9 cellular contexts compared by ENCODE assay signal in the genomic region with DNA sequence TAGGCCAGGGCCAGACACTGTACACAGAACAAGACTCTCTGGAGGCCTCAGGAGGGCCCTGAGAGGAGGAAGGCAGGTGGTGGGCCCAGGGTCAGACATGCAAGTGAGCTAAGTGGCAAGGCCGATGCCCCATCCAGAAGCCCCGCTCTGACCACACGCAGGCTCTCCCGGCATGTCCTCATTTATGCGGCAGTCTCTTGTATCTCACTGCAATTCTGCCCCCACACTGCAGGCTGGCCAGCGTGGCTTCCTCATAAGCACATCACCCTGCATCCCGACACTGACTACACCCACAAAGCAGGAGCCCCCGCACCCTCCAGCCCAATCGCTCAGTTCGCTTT. TPM values are rescaled to one million over a fixed set of nuclear protein-coding genes. Genes with fewer than 3 reads are reported as not detected.
DNase-seq lines count a peak whose midpoint lies in the region; ATAC-seq, FAIRE-seq and TF ChIP-seq lines count a peak whose summit lies in the region.
"Had no signal": no experiment of that assay in that cellular context is flagged by ENCODE, and none has a peak within 500 bp of the region (broad histone marks: within the 10 kb centered on the region; RNA-seq: fewer than 3 reads in every experiment).

No MANE protein-coding gene starts in this region.

- H2AFZ ChIP-seq in endothelial cell of umbilical vein (ENCODE audit: low read depth, low read length) (no peak overlapping the region), osteoblast (ENCODE audit: low read length) (no peak overlapping the region)

- H3K9me1 ChIP-seq in endothelial cell of umbilical vein (replicated peaks; ENCODE audit: control insufficient read depth, extremely low read depth, insufficient read depth, low read length): no peaks in the 10 kb centered on the region

- FAIRE-seq in endothelial cell of umbilical vein (lab: Jason Lieb, UNC): no peak

- H4K20me1 ChIP-seq in BLaER1 treated with 17β-estradiol and CSF1 and Interleukin-3, amounts not matched to agents 10 nM and 100 nM: peaks cover 0 to 4% (median 0%) of the 10 kb centered on the region in 11 experiments; a peak in 4 of 22 replicates
- H4K20me1 ChIP-seq in endothelial cell of umbilical vein (replicated peaks; ENCODE audit: control insufficient read depth, extremely low read depth, insufficient read depth, low read length) (no peaks in the 10 kb centered on the region), osteoblast (ENCODE audit: insufficient read depth, low read length) (no peaks in the 10 kb centered on the region)

- ATAC-seq in RWPE2 (ENCODE audit: low read depth) (no peak), HG03520 (IDR thresholded peaks at IDR 0.05; ENCODE audit: unreplicated experiment) (no peak)

- H3K79me2 ChIP-seq in endothelial cell of umbilical vein (ENCODE audit: control insufficient read depth, insufficient read depth, low read length): peaks cover 62% of the 10 kb centered on the region
- H3K79me2 ChIP-seq in osteoblast (ENCODE audit: insufficient read depth, low read length): peaks cover 72% of the 10 kb centered on the region

- H3K4me3 ChIP-seq in BLaER1 treated with 17β-estradiol and CSF1 and Interleukin-3, amounts not matched to agents 10 nM and 100 nM: no peak overlapping the region
- H3K4me3 ChIP-seq in RWPE2 (ENCODE audit: severe bottlenecking): no peak overlapping the region
- no peak overlapping the region for H3K4me3 ChIP-seq in endothelial cell of umbilical vein (replicated peaks in 1 of 3; ENCODE audit: insufficient read depth in 1 of 3, low read depth in 1 of 3, low read length in 3 of 3)
- peak overlapping the region; percentile 3 for H3K4me3 ChIP-seq in osteoblast (ENCODE audit: insufficient read depth, low read length)

- TF ChIP-seq POLR2A in endothelial cell of umbilical vein (IDR thresholded peaks at IDR 0.05; ENCODE audit: low read depth, low read length): no peak

- dilution Hi-C loops in endothelial cell of umbilical vein (cut with MboI; ENCODE audit: extremely low pct_ligation_motif_present, low sequenced_read_pairs): loop anchor here (25.0 kb wide), 1 partner anchor 178 kb away; no protein-coding TSS in a partner anchor

- POLR2A ChIA-PET in endothelial cell of umbilical vein (lab: Charles Lee): interaction anchor here (3.1 to 3.9 kb wide), 3 partner anchors 9 to 13 kb away, joined by 14 to 53 read pairs (median 43); no protein-coding TSS in a partner anchor

- H3K27me3 ChIP-seq in BLaER1 treated with 17β-estradiol and CSF1 and Interleukin-3, amounts not matched to agents 10 nM and 100 nM: no peaks in the 10 kb centered on the region
- H3K27me3 ChIP-seq in RWPE2 (ENCODE audit: insufficient read depth, poor library complexity, severe bottlenecking) (no peaks in the 10 kb centered on the region), endothelial cell of umbilical vein (ENCODE audit: control insufficient read depth in 2 of 2, insufficient read depth in 2 of 2, low read length in 2 of 2) (no peaks in the 10 kb centered on the region), osteoblast (ENCODE audit: insufficient read depth, low read length) (no peaks in the 10 kb centered on the region)

- TF ChIP-seq CTCF in RWPE2 (IDR thresholded peaks at IDR 0.05; ENCODE audit: poor library complexity, severe bottlenecking): no peak
- no peak for TF ChIP-seq CTCF in endothelial cell of umbilical vein (IDR thresholded peaks at IDR 0.05; ENCODE audit: extremely low read depth in 1 of 2, insufficient read depth in 1 of 2, low read depth in 1 of 2, low read length in 2 of 2)
- no peak for TF ChIP-seq CTCF in osteoblast (IDR thresholded peaks at IDR 0.05; ENCODE audit: extremely low read depth, low read depth, low read length)

- intact Hi-C loops in endothelial cell of umbilical vein (cut with micrococcal nuclease): no loop called here

- H3K9me3 ChIP-seq in BLaER1 treated with 17β-estradiol and CSF1 and Interleukin-3, amounts not matched to agents 10 nM and 100 nM (replicated peaks in 1 of 11): no peaks in the 10 kb centered on the region
- H3K9me3 ChIP-seq in RWPE2 (ENCODE audit: severe bottlenecking) (no peaks in the 10 kb centered on the region), endothelial cell of umbilical vein (replicated peaks; ENCODE audit: control insufficient read depth, insufficient read depth, low read length) (no peaks in the 10 kb centered on the region), osteoblast (ENCODE audit: low read depth, low read length) (no peaks in the 10 kb centered on the region)

- CTCF ChIA-PET in endothelial cell of umbilical vein (lab: Charles Lee): interaction anchor here (1.1 to 6.5 kb wide), 4 partner anchors 10 to 22 kb away, joined by 3 to 63 read pairs (median 18); no protein-coding TSS in a partner anchor

- peaks cover 33 to 96% (median 81%) of the 10 kb centered on the region in 10 experiments for H3K4me1 ChIP-seq in BLaER1 treated with 17β-estradiol and CSF1 and Interleukin-3, amounts not matched to agents 10 nM and 100 nM
- peaks cover 47% of the 10 kb centered on the region for H3K4me1 ChIP-seq in RWPE2 (ENCODE audit: insufficient read depth, poor library complexity, severe bottlenecking)
- H3K4me1 ChIP-seq in endothelial cell of umbilical vein (ENCODE audit: control insufficient read depth, extremely low read depth, insufficient read depth, low read length): peaks cover 55% of the 10 kb centered on the region
- H3K4me1 ChIP-seq in osteoblast (ENCODE audit: insufficient read depth, low read length): peaks cover 62% of the 10 kb centered on the region

- H3K27ac ChIP-seq in BLaER1 treated with 17β-estradiol and CSF1 and Interleukin-3, amounts not matched to agents 10 nM and 100 nM: peak overlapping the region; percentile 75 to 91 (median 84)
- H3K27ac ChIP-seq in RWPE2 (ENCODE audit: poor library complexity, severe bottlenecking) (peak overlapping the region; percentile 98), endothelial cell of umbilical vein (ENCODE audit: insufficient read depth, low read depth, low read length) (peak overlapping the region; percentile 98), osteoblast (ENCODE audit: low read depth, low read length) (peak overlapping the region; percentile 100)

- peaks cover 6 to 51% (median 31%) of the 10 kb centered on the region in 11 experiments; a peak in 20 of 22 replicates for H3K36me3 ChIP-seq in BLaER1 treated with 17β-estradiol and CSF1 and Interleukin-3, amounts not matched to agents 10 nM and 100 nM
- H3K36me3 ChIP-seq in RWPE2 (ENCODE audit: low read depth): peaks cover 89% of the 10 kb centered on the region
- H3K36me3 ChIP-seq in endothelial cell of umbilical vein (ENCODE audit: control insufficient read depth in 2 of 2, extremely low read depth in 1 of 2, insufficient read depth in 2 of 2, low read length in 2 of 2): peaks cover 2 to 17% of the 10 kb centered on the region in 2 experiments
- H3K36me3 ChIP-seq in osteoblast (ENCODE audit: insufficient read depth, low read length): peaks cover 52% of the 10 kb centered on the region

- H3K9ac ChIP-seq in BLaER1 treated with 17β-estradiol and CSF1 and Interleukin-3, amounts not matched to agents 10 nM and 100 nM: peak overlapping the region; percentile 50 to 79 (median 71); a peak in 18 of 22 replicates
- H3K9ac ChIP-seq in endothelial cell of umbilical vein (replicated peaks; ENCODE audit: extremely low read depth, insufficient read depth, low read length): peak overlapping the region; percentile 92

- BruUV-seq in endothelial cell of umbilical vein (replicated peaks; lab: Mats Ljungman, UMichigan): no TSS peak

- H3K4me2 ChIP-seq in BLaER1 treated with 17β-estradiol and CSF1 and Interleukin-3, amounts not matched to agents 10 nM and 100 nM: peak overlapping the region; percentile 77 to 90 (median 85)
- peak overlapping the region; percentile 1 for H3K4me2 ChIP-seq in endothelial cell of umbilical vein (ENCODE audit: insufficient read depth, low read length)
- peak overlapping the region; percentile 35 for H3K4me2 ChIP-seq in osteoblast (ENCODE audit: insufficient read depth, low read length)

- DNase-seq in RWPE2 (ENCODE audit: low spot score) (no peak), endothelial cell of umbilical vein (ENCODE audit: low read depth, low spot score) (no peak), osteoblast (ENCODE audit: insufficient read length, low spot score, missing footprints) (no peak), A172 (ENCODE audit: low spot score) (no peak), foreskin melanocyte (no peak), NCI-H2107 treated with DMSO at 0.1 percent for 48 hours (lab: John Stamatoyannopoulos, UW; ENCODE audit: unreplicated experiment) (no peak)
- DNase-seq: DMS153 had no signal

TF ChIP-seq in endothelial cell of umbilical vein, 7 proteins besides CTCF, POLR2A, EP300 and RAD21 (continues in another document):
- TF ChIP-seq EZH2 (IDR thresholded peaks at IDR 0.05; ENCODE audit: borderline replicate concordance, low read depth, low read length, severe bottlenecking) (no peak), FOS (IDR thresholded peaks at IDR 0.05; ENCODE audit: borderline replicate concordance, insufficient read depth, low read length) (no peak), MYC (IDR thresholded peaks at IDR 0.05; ENCODE audit: low read depth, low read length) (no peak), GATA2 (IDR thresholded peaks at IDR 0.05; ENCODE audit: insufficient read depth, insufficient read length, low read depth, low read length) (no peak), POLR2AphosphoS5 (IDR thresholded peaks at IDR 0.05; ENCODE audit: insufficient read depth, low read depth, low read length) (no peak)

RNA-seq across cellular contexts. Expression of a gene that starts 17.5 kb away (rescaled TPM):
- total RNA-seq in endothelial cell of umbilical vein (57.5 and 71.4 TPM in 2 replicates), osteoblast (31.8 and 34.2 TPM in 2 replicates)
- polyA plus RNA-seq in endothelial cell of umbilical vein: 20.2 and 20.6 TPM in 2 replicates
- polyA plus RNA-seq in endothelial cell of umbilical vein (2011; cell fraction: cytosol; rRNA removed): 14.9 and 18.6 TPM in 2 replicates
- polyA plus RNA-seq in endothelial cell of umbilical vein (2011; cell fraction: nucleus; rRNA removed): 81.2 and 96.3 TPM in 2 replicates
- polyA plus RNA-seq in endothelial cell of umbilical vein (2012): 24.5 and 25.2 TPM in 2 replicates
- 93.7 and 104 TPM in 2 replicates for polyA minus RNA-seq in endothelial cell of umbilical vein
- 11.3 TPM for polyA minus RNA-seq in endothelial cell of umbilical vein (2011; cell fraction: cytosol; rRNA and poly(A)+ RNA removed)
- polyA minus RNA-seq in endothelial cell of umbilical vein (2011; cell fraction: nucleus; rRNA and poly(A)+ RNA removed): 107 and 110 TPM in 2 replicates
- 6.9 and 7.4 TPM in 2 replicates for total RNA-seq in A172 (2014; rRNA removed; shearing (Covaris generic))

RNA-seq across cellular contexts. Expression of a gene that starts 40.0 kb away (rescaled TPM):
- total RNA-seq in endothelial cell of umbilical vein (not detected in 2 replicates), osteoblast (not detected in 2 replicates)
- not detected in 2 replicates for polyA plus RNA-seq in endothelial cell of umbilical vein
- polyA plus RNA-seq in endothelial cell of umbilical vein (2011; cell fraction: cytosol; rRNA removed): not detected in 2 replicates
- not detected in 2 replicates for polyA plus RNA-seq in endothelial cell of umbilical vein (2011; cell fraction: nucleus; rRNA removed)
- not detected in 2 replicates for polyA plus RNA-seq in endothelial cell of umbilical vein (2012)
- polyA minus RNA-seq in endothelial cell of umbilical vein: not detected in 2 replicates
- polyA minus RNA-seq in endothelial cell of umbilical vein (2011; cell fraction: cytosol; rRNA and poly(A)+ RNA removed): not detected
- polyA minus RNA-seq in endothelial cell of umbilical vein (2011; cell fraction: nucleus; rRNA and poly(A)+ RNA removed): not detected in 2 replicates
- total RNA-seq in A172 (2014; rRNA removed; shearing (Covaris generic)): not detected in 2 replicates

Comparison
In these comparisons a context has a peak if more than half of its experiments do, and no peak if none do; other contexts are left out.
1. H3K4me2 ChIP-seq: peak in every context shown above with its lines; median percentile 85 in BLaER1 treated with 17β-estradiol and CSF1 and Interleukin-3, amounts not matched to agents 10 nM and 100 nM; 35 in osteoblast; 1 in endothelial cell of umbilical vein.